ENCODE assay signal across 8 cellular contexts in the genomic region with DNA sequence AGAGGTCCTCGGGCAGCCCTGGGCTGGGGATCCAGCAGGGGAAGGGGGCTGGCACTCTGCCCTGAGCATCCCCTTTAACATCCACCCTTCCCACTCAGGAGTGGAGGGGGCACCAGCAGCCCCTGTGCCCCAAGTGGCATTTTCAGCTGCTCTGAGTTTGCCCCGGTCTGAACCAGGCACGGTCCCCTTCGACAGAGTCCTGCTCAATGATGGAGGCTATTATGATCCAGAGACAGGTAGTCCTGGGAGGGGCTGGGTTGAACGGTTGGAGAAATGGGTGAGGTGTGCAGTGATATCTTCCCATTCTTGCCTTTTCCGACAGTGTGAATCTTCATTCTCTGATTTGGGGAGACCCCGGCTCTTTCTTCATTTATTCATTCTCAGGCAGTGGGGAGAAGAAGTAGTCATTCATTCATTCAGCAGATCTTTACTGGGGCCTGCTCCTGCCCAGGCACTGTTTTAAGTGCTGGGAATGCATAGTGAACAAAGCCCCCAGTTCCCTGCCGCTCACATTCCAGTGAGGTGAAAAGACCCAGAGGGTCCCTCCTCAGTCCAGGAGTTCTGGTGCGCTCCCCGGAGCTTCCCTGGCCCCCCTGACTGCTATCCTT. TPM values are rescaled to one million over a fixed set of nuclear protein-coding genes. Genes with fewer than 3 reads are reported as not detected.
DNase-seq lines count a peak whose midpoint lies in the region; ATAC-seq and TF ChIP-seq lines count a peak whose summit lies in the region.

No MANE protein-coding gene starts in this region.

- CTCF ChIA-PET in activated naive CD4-positive, alpha-beta T cell treated with anti-CD3 and anti-CD28 coated beads, Interleukin-2, amount 10 ng/mL, durations not matched to agents 7 days and 5 days (lab: Charles Lee) = interaction anchor here (1.0 to 1.4 kb wide), 4 partner anchors 11 to 123 kb away, joined by 4 to 7 read pairs (median 5); a partner anchor contains a TSS
- CTCF ChIA-PET in mammary epithelial cell (lab: Charles Lee; ENCODE audit: low non-redundant PET) = no interaction called here

- H3K27me3 ChIP-seq in mammary epithelial cell (ENCODE audit: insufficient read depth, low read length) (no peaks in the 10 kb centered on the region), mesendoderm (ENCODE audit: insufficient read depth, low read length, poor library complexity) (no peaks in the 10 kb centered on the region), transverse colon (no peaks in the 10 kb centered on the region)

- TF ChIP-seq CTCF in mammary epithelial cell (conservative IDR thresholded peaks at IDR 0.05 in 1 of 2, IDR thresholded peaks at IDR 0.05 in 1 of 2; ENCODE audit: extremely low read depth in 1 of 2, insufficient read depth in 1 of 2, low read depth in 1 of 2, low read length in 2 of 2) (no peak), transverse colon (IDR thresholded peaks at IDR 0.05) (peak in 1 of 5 experiments; percentile 17)

- H3K4me2 ChIP-seq in mammary epithelial cell (ENCODE audit: insufficient read depth, low read depth, low read length) (peak overlapping the region; percentile 92), mesendoderm (ENCODE audit: low read length) (peak overlapping the region; percentile 87)

- H3K36me3 ChIP-seq in mammary epithelial cell (ENCODE audit: insufficient read depth, low read length) (no peaks in the 10 kb centered on the region), mesendoderm (ENCODE audit: control insufficient read depth, insufficient read depth, low read length) (no peaks in the 10 kb centered on the region), transverse colon (no peaks in the 10 kb centered on the region)

- no peak overlapping the region for H4K8ac ChIP-seq in mesendoderm (ENCODE audit: low read depth, low read length)

- ATAC-seq in GM21360 (IDR thresholded peaks at IDR 0.05; ENCODE audit: unreplicated experiment) = no peak

- TSS peak; percentile 52 for BruUV-seq in mammary epithelial cell (replicated peaks; lab: Mats Ljungman, UMichigan)

- no peak for DNase-seq in activated naive CD4-positive, alpha-beta T cell treated with anti-CD3 and anti-CD28 coated beads, Interleukin-2, amount 10 ng/mL, durations not matched to agents 7 days and 5 days
- no peak for DNase-seq in activated naive CD4-positive, alpha-beta T cell treated with Interleukin-2 at 50 U/mL for 16 hours
- DNase-seq in mammary epithelial cell = no peak
- DNase-seq in mesendoderm = no peak
- no peak for DNase-seq in transverse colon
- no peak for DNase-seq in EL
- no peak for DNase-seq in SIG-M5 (lab: John Stamatoyannopoulos, UW)

- H3K9me3 ChIP-seq in mammary epithelial cell (replicated peaks; ENCODE audit: insufficient read depth, low read length) (no peaks in the 10 kb centered on the region), transverse colon (no peaks in the 10 kb centered on the region)

- H3K27me3 Mint-ChIP-seq in activated naive CD4-positive, alpha-beta T cell treated with anti-CD3 and anti-CD28 coated beads, Interleukin-2, amount 10 ng/mL, durations not matched to agents 7 days and 5 days = no peaks in the 10 kb centered on the region

- peak overlapping the region; percentile 80 for H3K27ac Mint-ChIP-seq in activated naive CD4-positive, alpha-beta T cell treated with anti-CD3 and anti-CD28 coated beads, Interleukin-2, amount 10 ng/mL, durations not matched to agents 7 days and 5 days

- TF ChIP-seq POLR2A in transverse colon (IDR thresholded peaks at IDR 0.05) = no peak

- no peaks in the 10 kb centered on the region for H4K20me1 ChIP-seq in mammary epithelial cell (ENCODE audit: insufficient read depth, low read length)

- no peak overlapping the region for H4K5ac ChIP-seq in mesendoderm (ENCODE audit: low read length)

- no peaks in the 10 kb centered on the region for H3K79me1 ChIP-seq in mesendoderm (ENCODE audit: low read length)

- H3K9me3 Mint-ChIP-seq in activated naive CD4-positive, alpha-beta T cell treated with anti-CD3 and anti-CD28 coated beads, Interleukin-2, amount 10 ng/mL, durations not matched to agents 7 days and 5 days = no peaks in the 10 kb centered on the region

- no peak overlapping the region for H2BK5ac ChIP-seq in mesendoderm (ENCODE audit: low read length)

- H3K4me3 ChIP-seq in mammary epithelial cell (replicated peaks in 1 of 3; ENCODE audit: insufficient read depth in 1 of 3, low read depth in 2 of 3, low read length in 3 of 3) = peak overlapping the region; percentile 57 to 84 (median 63)
- no peak overlapping the region for H3K4me3 ChIP-seq in mesendoderm (ENCODE audit: low read length)
- peak overlapping the region in 3 of 4 donors; percentile 51 to 72 (median 54) for H3K4me3 ChIP-seq in transverse colon

- H3K27ac ChIP-seq in mammary epithelial cell (ENCODE audit: insufficient read depth, low read depth, low read length) = no peak overlapping the region
- H3K27ac ChIP-seq in mesendoderm (ENCODE audit: low read depth, low read length) = no peak overlapping the region
- peak overlapping the region; percentile 92 to 94 (median 92) for H3K27ac ChIP-seq in transverse colon

- H2AFZ ChIP-seq in mammary epithelial cell (ENCODE audit: low read depth, low read length) = peak overlapping the region; percentile 83

- peaks cover 4% of the 10 kb centered on the region for H3K36me3 Mint-ChIP-seq in activated naive CD4-positive, alpha-beta T cell treated with anti-CD3 and anti-CD28 coated beads, Interleukin-2, amount 10 ng/mL, durations not matched to agents 7 days and 5 days

- no peak overlapping the region for H2BK15ac ChIP-seq in mesendoderm (replicated peaks; ENCODE audit: low read depth)

- H3K79me2 ChIP-seq in mammary epithelial cell (ENCODE audit: insufficient read depth, low read length) (no peaks in the 10 kb centered on the region), mesendoderm (ENCODE audit: control insufficient read depth, insufficient read depth, low read length) (no peaks in the 10 kb centered on the region)

- TF ChIP-seq EP300 in transverse colon (IDR thresholded peaks at IDR 0.05; ENCODE audit: low read depth) = no peak

- H2BK120ac ChIP-seq in mesendoderm (ENCODE audit: low read depth, low read length) = no peak overlapping the region

- peaks cover 69% of the 10 kb centered on the region for H3K4me1 Mint-ChIP-seq in activated naive CD4-positive, alpha-beta T cell treated with anti-CD3 and anti-CD28 coated beads, Interleukin-2, amount 10 ng/mL, durations not matched to agents 7 days and 5 days

- no peak overlapping the region for H3K4ac ChIP-seq in mesendoderm (ENCODE audit: low read depth, low read length)

- no peak overlapping the region for H2AK5ac ChIP-seq in mesendoderm (ENCODE audit: low read length)

- peak overlapping the region; percentile 77 for H3K56ac ChIP-seq in mesendoderm (ENCODE audit: low read length)

- WGBS in mammary epithelial cell (ENCODE audit: low coverage, missing lambda C conversion rate) = 58% methylated on average over 6 of the region's 10 CpGs
- WGBS in mesendoderm (ENCODE audit: extremely low coverage, insufficient coverage, low lambda C conversion rate) = no CpG with 5 or more reads among the region's 10 CpGs
- 55% methylated on average over 9 of the region's 10 CpGs; no CpG with 5 or more reads in 1 of the 2 donors for WGBS in transverse colon (ENCODE audit: low coverage in 1 of 2), 2 donors

- H3K18ac ChIP-seq in mesendoderm (ENCODE audit: low read length) = no peak overlapping the region

- in situ Hi-C loops in mammary epithelial cell (cut with MboI; ENCODE audit: low sequenced_read_pairs in 2 of 2) = loop anchor here in 1 of 2 donors (10.0 kb wide), 1 partner anchor 200 kb away; a partner anchor contains a TSS
- in situ Hi-C loops in transverse colon (cut with MboI; ENCODE audit: low pct_ligation_motif_present in 1 of 4, low pct_unique_long_range_greater_than_20kb in 1 of 4, low sequenced_read_pairs in 3 of 4) = loop anchor here (10.0 to 25.0 kb wide), 2 partner anchors 120 to 123 kb away; a partner anchor contains a TSS

- dilution Hi-C loops in mammary epithelial cell (cut with HindIII; ENCODE audit: low sequenced_read_pairs) = no loop called here

- intact Hi-C loops in mammary epithelial cell (cut with micrococcal nuclease) = loop anchor here (1.0 to 5.0 kb wide), 3 partner anchors 14 to 124 kb away; a partner anchor contains a TSS
- intact Hi-C loops in transverse colon (cut with DNase I; ENCODE audit: low total_unique reads) = loop anchor here (5.0 kb wide), 2 partner anchors 33 to 53 kb away; a partner anchor contains a TSS

- H3K4me3 Mint-ChIP-seq in activated naive CD4-positive, alpha-beta T cell treated with anti-CD3 and anti-CD28 coated beads, Interleukin-2, amount 10 ng/mL, durations not matched to agents 7 days and 5 days = peak overlapping the region; percentile 80

- no peak overlapping the region for H3K23ac ChIP-seq in mesendoderm (ENCODE audit: low read length)

- H3K4me1 ChIP-seq in mammary epithelial cell (ENCODE audit: insufficient read depth, low read length) (peaks cover 32% of the 10 kb centered on the region), mesendoderm (ENCODE audit: control insufficient read depth, low read depth, low read length) (peaks cover 2% of the 10 kb centered on the region), transverse colon (peaks cover 25 to 57% (median 36%) of the 10 kb centered on the region in 4 donors)

- H3K9ac ChIP-seq in mammary epithelial cell (ENCODE audit: insufficient read depth, low read length) = no peak overlapping the region
- H3K9ac ChIP-seq in mesendoderm (ENCODE audit: low read length) = peak overlapping the region; percentile 92

RNA-seq across cellular contexts. Expression of a gene that starts 1.4 kb away (rescaled TPM):
- total RNA-seq in mammary epithelial cell (1 to 10 TPM in 1 of 2 donors, under 1 TPM in 1; 0.33 to 2.1 TPM), transverse colon (10 to 100 TPM in 1 of 4 donors, 1 to 10 TPM in 3; 1.8 to 12.0 (median 6.3) TPM)
- 1.6 TPM for polyA plus RNA-seq in mammary epithelial cell
- polyA minus RNA-seq in mammary epithelial cell = not detected
- 2.0 TPM for polyA plus RNA-seq in mesendoderm (2013, experiment 1 of 2)
- polyA plus RNA-seq in mesendoderm (2013, experiment 2 of 2) = 2.3 TPM

RNA-seq across cellular contexts. Expression of a gene that starts 6.8 kb away (rescaled TPM):
- total RNA-seq in mammary epithelial cell (1 to 10 TPM in 1 of 2 donors, under 1 TPM in 1; 0.80 to 1.5 TPM), transverse colon (100 to 1,000 TPM in 1 of 4 donors, 10 to 100 TPM in 3; 41.0 to 152 (median 65.6) TPM)
- polyA plus RNA-seq in mammary epithelial cell = 0.17 TPM
- not detected for polyA minus RNA-seq in mammary epithelial cell
- 3.4 TPM for polyA plus RNA-seq in mesendoderm (2013, experiment 1 of 2)
- 3.3 TPM for polyA plus RNA-seq in mesendoderm (2013, experiment 2 of 2)

RNA-seq across cellular contexts. Expression of a gene that starts 13.7 kb away (rescaled TPM):
- 100 to 1,000 TPM; 121 to 313 TPM for total RNA-seq in mammary epithelial cell
- 898 TPM for polyA plus RNA-seq in mammary epithelial cell
- 153 TPM for polyA minus RNA-seq in mammary epithelial cell
- 795 TPM for polyA plus RNA-seq in mesendoderm (2013, experiment 1 of 2)
- 787 TPM for polyA plus RNA-seq in mesendoderm (2013, experiment 2 of 2)
- total RNA-seq in transverse colon = 100 to 1,000 TPM in 3 of 4 donors, 10 to 100 TPM in 1; 92.7 to 320 (median 202) TPM

RNA-seq across cellular contexts. Expression of a gene that starts 33.7 kb away (rescaled TPM):
- total RNA-seq in mammary epithelial cell = 10 to 100 TPM; 24.2 to 42.7 TPM
- 28.2 TPM for polyA plus RNA-seq in mammary epithelial cell
- polyA minus RNA-seq in mammary epithelial cell = 60.2 TPM
- polyA plus RNA-seq in mesendoderm (2013, experiment 1 of 2) = 24.5 TPM
- 24.9 TPM for polyA plus RNA-seq in mesendoderm (2013, experiment 2 of 2)
- total RNA-seq in transverse colon = 10 to 100 TPM in 3 of 4 donors, 1 to 10 TPM in 1; 9.7 to 39.2 (median 13.9) TPM

RNA-seq across cellular contexts. Expression of a gene that starts 33.8 kb away (rescaled TPM):
- total RNA-seq in mammary epithelial cell (1 to 10 TPM; 3.6 to 6.8 TPM), transverse colon (1 to 10 TPM in 2 of 4 donors, under 1 TPM in 1, not detected in 1; 0.27 to 4.9 (median 1.1) TPM)
- polyA plus RNA-seq in mammary epithelial cell = 4.5 TPM
- 0.83 TPM for polyA minus RNA-seq in mammary epithelial cell
- 2.0 TPM for polyA plus RNA-seq in mesendoderm (2013, experiment 1 of 2)
- polyA plus RNA-seq in mesendoderm (2013, experiment 2 of 2) = 2.0 TPM

Comparison
In these comparisons a context has a peak if more than half of its experiments do, and no peak if none do; other contexts are left out.
1. H3K27ac ChIP-seq: peak in transverse colon (4 of 4); none in mammary epithelial cell (single experiment) and mesendoderm (single experiment).
2. RNA of a gene that starts 6.8 kb away (total RNA-seq): 41.0 to 152 TPM in transverse colon; 0.80 to 1.5 TPM in mammary epithelial cell; every median in the first group is over 10 times any median in the second.